ENCODE assay signal across 20 cellular contexts in the genomic region with DNA sequence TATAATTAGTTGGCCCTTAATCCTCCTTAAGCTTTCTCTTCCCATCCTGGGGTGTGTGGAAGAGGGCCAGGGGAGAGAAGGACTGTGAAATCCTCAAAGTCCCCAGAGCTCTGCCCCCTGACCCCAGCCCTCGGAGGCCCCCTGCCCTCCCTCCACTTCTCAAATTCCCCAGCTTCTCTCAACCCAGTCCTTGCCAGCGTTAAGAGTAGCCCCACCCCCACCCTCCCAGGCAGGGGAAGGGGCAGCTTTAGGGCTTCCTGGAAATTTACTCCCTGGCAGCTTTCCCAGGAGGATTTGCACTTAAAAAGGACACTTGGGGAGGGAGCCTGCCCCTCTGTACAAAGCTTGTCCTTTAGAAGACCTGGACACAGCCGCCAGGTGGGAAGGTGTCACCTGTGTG. TPM values are rescaled to one million over a fixed set of nuclear protein-coding genes. Genes with fewer than 3 reads are reported as not detected.
DNase-seq lines count a peak whose midpoint lies in the region; ATAC-seq and TF ChIP-seq lines count a peak whose summit lies in the region.
"Had no signal": no experiment of that assay in that cellular context is flagged by ENCODE, and none has a peak within 500 bp of the region (broad histone marks: within the 10 kb centered on the region; RNA-seq: fewer than 3 reads in every experiment).

No MANE protein-coding gene starts in this region.

- no peaks in the 10 kb centered on the region for H3K27me3 ChIP-seq in DND-41 (ENCODE audit: insufficient read depth, low read length, poor library complexity)
- no peaks in the 10 kb centered on the region for H3K27me3 ChIP-seq in SJCRH30
- H3K27me3 ChIP-seq: thyroid gland had no signal

- TF ChIP-seq CTCF in DND-41 (IDR thresholded peaks at IDR 0.05; ENCODE audit: borderline replicate concordance, extremely low read depth, low read length, poor library complexity, severe bottlenecking) (no peak), glutamatergic neuron (IDR thresholded peaks at IDR 0.05; ENCODE audit: partially characterized antibody, unreplicated experiment) (no peak)

- H2AFZ ChIP-seq in DND-41 (ENCODE audit: low read depth, low read length): no peak overlapping the region

- peak overlapping the region; percentile 60; the same call in 1 of the 2 replicates for H3K4me2 ChIP-seq in DND-41 (ENCODE audit: insufficient read depth, low read length)
- H3K4me2 ChIP-seq: KMS-11 had no signal

- H3K4me3 Mint-ChIP-seq in glutamatergic neuron (ENCODE audit: unreplicated experiment): no peak overlapping the region
- H3K4me3 Mint-ChIP-seq: nephron had no signal

- peaks cover 26% of the 10 kb centered on the region for H3K4me1 ChIP-seq in DND-41 (ENCODE audit: insufficient read depth, low read length)
- H3K4me1 ChIP-seq in SJCRH30: no peaks in the 10 kb centered on the region
- H3K4me1 ChIP-seq: breast epithelium, thyroid gland had no signal

- no peaks in the 10 kb centered on the region for H3K4me1 Mint-ChIP-seq in glutamatergic neuron (ENCODE audit: low read depth, unreplicated experiment)

- no peak overlapping the region for H3K27ac ChIP-seq in DND-41 (ENCODE audit: low read length)
- no peak overlapping the region for H3K27ac ChIP-seq in SJCRH30
- H3K27ac ChIP-seq: breast epithelium, KMS-11, RWPE1, thyroid gland had no signal

- peaks cover 3% of the 10 kb centered on the region for H3K27me3 Mint-ChIP-seq in glutamatergic neuron (ENCODE audit: unreplicated experiment)

- no peaks in the 10 kb centered on the region for H3K36me3 Mint-ChIP-seq in glutamatergic neuron (ENCODE audit: unreplicated experiment)

- no peak overlapping the region for H3K4me3 ChIP-seq in DND-41 (ENCODE audit: low read depth in 1 of 2, low read length in 2 of 2)
- H3K4me3 ChIP-seq in SJCRH30: no peak overlapping the region
- H3K4me3 ChIP-seq: breast epithelium, thyroid gland had no signal

- H4K20me1 ChIP-seq in DND-41 (ENCODE audit: insufficient read depth, low read length): no peaks in the 10 kb centered on the region

- no peak overlapping the region for H3K27ac Mint-ChIP-seq in glutamatergic neuron (ENCODE audit: unreplicated experiment)

- DNase-seq in NCI-H1105 treated with DMSO at 0.1 percent for 48 hours (lab: John Stamatoyannopoulos, UW) (peak; percentile 6), NCI-H1105 (lab: John Stamatoyannopoulos, UW) (no peak), DND-41 (no peak), SJCRH30 (peak; percentile 9 to 22), glutamatergic neuron (peak; percentile 13), cortex of kidney (lab: John Stamatoyannopoulos, UW) (no peak), NCI-H146 treated with DMSO at 0.1 percent for 48 hours (lab: John Stamatoyannopoulos, UW; ENCODE audit: unreplicated experiment) (no peak)
- DNase-seq: 8988T, activated gamma-delta T cell, C1 segment of cervical spinal cord, NCI-H1694, NCI-H510A, thyroid gland had no signal

- peaks cover 2% of the 10 kb centered on the region for H3K9me3 Mint-ChIP-seq in glutamatergic neuron (ENCODE audit: unreplicated experiment)

- H3K36me3 ChIP-seq in DND-41 (ENCODE audit: insufficient read depth, low read length) (no peaks in the 10 kb centered on the region), SJCRH30 (no peaks in the 10 kb centered on the region)
- H3K36me3 ChIP-seq: breast epithelium, thyroid gland had no signal

- H3K79me2 ChIP-seq in DND-41 (ENCODE audit: insufficient read depth, low read length): no peaks in the 10 kb centered on the region

- H3K9me3 ChIP-seq in DND-41 (ENCODE audit: insufficient read depth, low read length, severe bottlenecking) (no peaks in the 10 kb centered on the region), SJCRH30 (replicated peaks) (no peaks in the 10 kb centered on the region)
- H3K9me3 ChIP-seq: breast epithelium, thyroid gland had no signal

- no peak overlapping the region for H3K9ac ChIP-seq in DND-41 (ENCODE audit: low read depth, low read length)
- H3K9ac ChIP-seq: KMS-11 had no signal

- no peak for ATAC-seq in DND-41 (ENCODE audit: insufficient read depth, low read depth)
- ATAC-seq in HG02852 (IDR thresholded peaks at IDR 0.05; ENCODE audit: unreplicated experiment): no peak

RNA-seq across cellular contexts. Expression of a gene that starts 11.8 kb away (rescaled TPM):
- not detected in 2 replicates for total RNA-seq in SJCRH30 (2014; rRNA removed; shearing (Covaris generic))
- not detected for total RNA-seq in glutamatergic neuron (ENCODE audit: unreplicated experiment)
- total RNA-seq: lower leg skin, renal cortical epithelial cell, thyroid gland had no signal

Comparison
In these comparisons a context has a peak if more than half of its experiments do, and no peak if none do; other contexts are left out.
1. DNase-seq: peak in NCI-H1105 treated with DMSO at 0.1 percent for 48 hours (single experiment), SJCRH30 (2 of 2) and glutamatergic neuron (single experiment); none in NCI-H1105 (single experiment), DND-41 (single experiment), cortex of kidney (single experiment) and NCI-H146 treated with DMSO at 0.1 percent for 48 hours (single experiment).